ENCODE assay signal across 16 cellular contexts in the genomic region with DNA sequence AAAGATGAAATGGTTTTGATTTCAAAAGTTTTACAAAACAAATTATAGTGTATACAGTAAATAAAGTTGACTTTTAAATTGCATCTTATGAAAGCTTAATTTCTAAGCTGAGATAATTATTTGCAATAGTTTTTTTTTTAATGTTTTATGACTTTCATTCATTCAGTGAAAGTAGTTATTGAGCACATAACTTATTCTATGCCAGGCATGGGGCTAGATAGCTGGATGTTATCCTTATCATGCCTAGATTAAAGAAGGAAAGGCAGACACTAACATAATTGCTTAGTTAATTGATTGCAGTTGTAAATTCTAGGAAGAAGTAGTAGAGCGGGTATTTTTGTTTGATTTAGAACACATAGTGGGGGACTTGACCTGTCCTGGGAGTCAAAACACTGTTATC.
DNase-seq lines count a peak whose midpoint lies in the region; ATAC-seq, FAIRE-seq and TF ChIP-seq lines count a peak whose summit lies in the region.
"Had no signal": no experiment of that assay in that cellular context is flagged by ENCODE, and none has a peak within 500 bp of the region (broad histone marks: within the 10 kb centered on the region; RNA-seq: fewer than 3 reads in every experiment).

No MANE protein-coding gene starts in this region.

- peak overlapping the region in 3 of 5 donors; percentile 16 to 92 (median 78) for H3K27ac ChIP-seq in adrenal gland
- H3K27ac ChIP-seq: parathyroid adenoma had no signal

- peaks cover 0 to 6% of the 10 kb centered on the region in 2 donors for H3K36me3 ChIP-seq in adrenal gland (replicated peaks in 1 of 2)

- no peak overlapping the region for H3K4me3 ChIP-seq in adrenal gland
- H3K4me3 ChIP-seq: heart right ventricle had no signal

- no peaks in the 10 kb centered on the region for H3K27me3 ChIP-seq in adrenal gland
- H3K27me3 ChIP-seq: heart right ventricle had no signal

- no peaks in the 10 kb centered on the region for H3K9me3 Mint-ChIP-seq in Calu3 (ENCODE audit: low read depth, unreplicated experiment)
- no peaks in the 10 kb centered on the region for H3K9me3 Mint-ChIP-seq in mesothelial cell of epicardium

- intact Hi-C loops in Calu3 (cut with micrococcal nuclease; ENCODE audit: unreplicated experiment), result no loop called here
- intact Hi-C loops in adrenal gland (cut with DNase I), result no loop called here

- no TSS peak for BruUV-seq in Calu3 (replicated peaks; lab: Mats Ljungman, UMichigan)

- DNase-seq in Calu3, result no peak
- DNase-seq in adrenal gland, result no peak
- no peak for DNase-seq in mesothelial cell of epicardium (ENCODE audit: low spot score in 2 of 2, unreplicated experiment in 2 of 2)
- DNase-seq in NCI-H2081 (lab: John Stamatoyannopoulos, UW), result no peak
- DNase-seq in iPS-NIHi7 (ENCODE audit: extremely low spot score), result no peak
- no peak for DNase-seq in omental fat pad (ENCODE audit: low spot score)
- DNase-seq: activated CD4-positive, CD25-positive, alpha-beta regulatory T cell; activated effector memory CD4-positive, alpha-beta T cell treated with Interleukin-2 at 50 U/mL for 16 hours; caudate nucleus; heart right ventricle; left ventricle myocardium superior had no signal

- H3K9me3 ChIP-seq in adrenal gland (replicated peaks in 1 of 3), result no peaks in the 10 kb centered on the region
- H3K9me3 ChIP-seq: heart right ventricle had no signal

- CTCF ChIA-PET in Calu3 (lab: Charles Lee), result interaction anchor here (0.7 to 2.8 kb wide), 3 partner anchors 11 to 21 kb away, joined by 3 to 10 read pairs (median 6); no protein-coding TSS in a partner anchor

- H3K4me1 ChIP-seq in adrenal gland (replicated peaks in 1 of 2), result peaks cover 19 to 76% of the 10 kb centered on the region in 2 donors
- H3K4me1 ChIP-seq: parathyroid adenoma had no signal

- H3K27ac Mint-ChIP-seq in Calu3 (ENCODE audit: unreplicated experiment) (peak overlapping the region; percentile 66), mesothelial cell of epicardium (peak overlapping the region; percentile 28)
- H3K27ac Mint-ChIP-seq: B cell had no signal

- peaks cover 88% of the 10 kb centered on the region for H3K4me1 Mint-ChIP-seq in Calu3 (ENCODE audit: low read depth, unreplicated experiment)
- peaks cover 45% of the 10 kb centered on the region for H3K4me1 Mint-ChIP-seq in mesothelial cell of epicardium

- FAIRE-seq in A204.1 (lab: Jason Lieb, UNC), result peak; percentile 88
- FAIRE-seq: H54 had no signal

- H3K27me3 Mint-ChIP-seq in Calu3 (ENCODE audit: unreplicated experiment) (no peaks in the 10 kb centered on the region), mesothelial cell of epicardium (ENCODE audit: low read depth) (no peaks in the 10 kb centered on the region)

- TF ChIP-seq POLR2A in adrenal gland (IDR thresholded peaks at IDR 0.05), result no peak

- peaks cover 86% of the 10 kb centered on the region for H3K36me3 Mint-ChIP-seq in Calu3 (ENCODE audit: insufficient read depth, unreplicated experiment)
- peaks cover 4% of the 10 kb centered on the region for H3K36me3 Mint-ChIP-seq in mesothelial cell of epicardium

- H3K4me3 Mint-ChIP-seq in Calu3 (ENCODE audit: low read depth, unreplicated experiment), result no peak overlapping the region
- H3K4me3 Mint-ChIP-seq in mesothelial cell of epicardium, result no peak overlapping the region
- H3K4me3 Mint-ChIP-seq: B cell had no signal

- no peak for ATAC-seq in HG03159 (IDR thresholded peaks at IDR 0.05; ENCODE audit: unreplicated experiment)
- ATAC-seq in omental fat pad (ENCODE audit: low FRiP score), result no peak
- ATAC-seq: heart right ventricle, left ventricle myocardium superior had no signal

- TF ChIP-seq CTCF in Calu3 (IDR thresholded peaks at IDR 0.05; ENCODE audit: unreplicated experiment) (no peak), adrenal gland (IDR thresholded peaks at IDR 0.05) (no peak), mesothelial cell of epicardium (IDR thresholded peaks at IDR 0.05; ENCODE audit: unreplicated experiment) (no peak), omental fat pad (IDR thresholded peaks at IDR 0.05) (no peak)

- WGBS in adrenal gland, 4 donors, result 85 to 98% (median 92%) methylated on average over 1 of the region's 1 CpG
